ENCODE assay signal across 25 cellular contexts in the genomic region with DNA sequence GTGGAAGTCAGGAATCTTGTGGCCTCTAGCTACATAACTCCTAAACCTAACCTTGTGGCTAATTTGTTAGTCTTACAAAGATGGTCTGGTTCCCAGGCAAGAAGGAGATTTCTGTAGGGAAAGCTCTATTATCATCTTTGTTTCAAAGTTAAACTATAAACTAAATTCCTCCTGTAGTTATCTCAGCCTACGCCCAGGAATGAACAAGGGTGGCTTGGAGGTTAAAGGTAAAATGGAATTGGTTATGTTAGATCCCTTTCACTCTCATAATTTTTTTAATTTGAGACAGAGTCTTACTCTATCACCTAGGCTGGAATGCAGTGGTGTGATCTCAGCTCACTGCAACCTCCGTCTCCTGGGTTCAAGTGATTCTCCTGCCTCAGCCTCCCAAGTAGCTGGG. TPM values are rescaled to one million over a fixed set of nuclear protein-coding genes. Genes with fewer than 3 reads are reported as not detected.
DNase-seq lines count a peak whose midpoint lies in the region; ATAC-seq, FAIRE-seq and TF ChIP-seq lines count a peak whose summit lies in the region.
"Had no signal": no experiment of that assay in that cellular context is flagged by ENCODE, and none has a peak within 500 bp of the region (broad histone marks: within the 10 kb centered on the region; RNA-seq: fewer than 3 reads in every experiment).

No MANE protein-coding gene starts in this region.

- H3K27me3 Mint-ChIP-seq in GM23338 (ENCODE audit: insufficient read depth, low read depth, poor library complexity), result peaks cover 12% of the 10 kb centered on the region
- H3K27me3 Mint-ChIP-seq: CD4-positive, alpha-beta T cell had no signal

- peak overlapping the region in 1 of 2 donors; percentile 14 for H3K9ac ChIP-seq in colonic mucosa (ENCODE audit: low read depth in 2 of 2, low read length in 2 of 2)
- H3K9ac ChIP-seq: BLaER1 treated with 17β-estradiol and CSF1 and Interleukin-3, amounts not matched to agents 10 nM and 100 nM had no signal

- no peaks in the 10 kb centered on the region for H4K20me1 ChIP-seq in GM23338 (replicated peaks; ENCODE audit: insufficient read depth)
- H4K20me1 ChIP-seq: BLaER1 treated with 17β-estradiol and CSF1 and Interleukin-3, amounts not matched to agents 10 nM and 100 nM had no signal

- TF ChIP-seq CTCF in colonic mucosa (IDR thresholded peaks at IDR 0.05), result no peak
- TF ChIP-seq CTCF in GM23338 (conservative IDR thresholded peaks at IDR 0.05; ENCODE audit: low read depth in 2 of 2), result no peak

- H3K27ac ChIP-seq in colonic mucosa (peak overlapping the region; percentile 2), small intestine (ENCODE audit: low read depth in 1 of 2, low read length in 1 of 2) (no peak overlapping the region), GM23338 (ENCODE audit: low read depth) (no peak overlapping the region)
- H3K27ac ChIP-seq: A549; BLaER1 treated with 17β-estradiol and CSF1 and Interleukin-3, amounts not matched to agents 10 nM and 100 nM had no signal

- peaks cover 77% of the 10 kb centered on the region for H3K36me3 Mint-ChIP-seq in GM23338 (ENCODE audit: low read depth)

- no peak overlapping the region for H3K4me3 Mint-ChIP-seq in GM23338
- H3K4me3 Mint-ChIP-seq: CD14-positive monocyte; CD4-positive, alpha-beta T cell; CD8-positive, alpha-beta memory T cell had no signal

- no peaks in the 10 kb centered on the region for H3K4me1 ChIP-seq in colonic mucosa
- no peaks in the 10 kb centered on the region for H3K4me1 ChIP-seq in small intestine (ENCODE audit: control insufficient read depth in 2 of 2, insufficient read depth in 1 of 2, low read depth in 1 of 2, low read length in 1 of 2)
- 0 out of 2 replicates have a peak, but pooled peaks cover 6% of the 10 kb centered on the region for H3K4me1 ChIP-seq in GM23338 (ENCODE audit: insufficient read depth)
- H3K4me1 ChIP-seq: A549; BE2C; BLaER1 treated with 17β-estradiol and CSF1 and Interleukin-3, amounts not matched to agents 10 nM and 100 nM had no signal

- no peaks in the 10 kb centered on the region for H3K36me3 ChIP-seq in colonic mucosa
- no peaks in the 10 kb centered on the region for H3K36me3 ChIP-seq in small intestine (ENCODE audit: control insufficient read depth in 2 of 2, insufficient read depth in 2 of 2, low read length in 2 of 2)
- peaks cover 22% of the 10 kb centered on the region for H3K36me3 ChIP-seq in GM23338 (ENCODE audit: insufficient read depth)
- H3K36me3 ChIP-seq: BE2C had no signal

- ATAC-seq in GM23338, result no peak
- ATAC-seq: A549 had no signal

- H3K9me2 ChIP-seq in GM23338 (ENCODE audit: insufficient read depth), result no peaks in the 10 kb centered on the region; the same call in 1 of the 2 replicates

- no peak overlapping the region for H3K4me2 ChIP-seq in GM23338
- H3K4me2 ChIP-seq: A549; BLaER1 treated with 17β-estradiol and CSF1 and Interleukin-3, amounts not matched to agents 10 nM and 100 nM had no signal

- no peak for TF ChIP-seq POLR2A in H54 (IDR thresholded peaks at IDR 0.05; ENCODE audit: low read depth, low read length)

- H3K4me3 ChIP-seq in colonic mucosa, result no peak overlapping the region
- H3K4me3 ChIP-seq in small intestine (ENCODE audit: low read depth in 1 of 2, low read length in 2 of 2), result no peak overlapping the region
- H3K4me3 ChIP-seq in GM23338, result no peak overlapping the region
- H3K4me3 ChIP-seq: A549; BLaER1 treated with 17β-estradiol and CSF1 and Interleukin-3, amounts not matched to agents 10 nM and 100 nM had no signal

- DNase-seq in colonic mucosa (no peak), myocyte (ENCODE audit: low read depth) (peak; percentile 45), small intestine (peak; percentile 61), GM23338 (ENCODE audit: low spot score) (no peak), NCI-H2227 treated with DMSO at 0.1 percent for 48 hours (lab: John Stamatoyannopoulos, UW) (no peak), H54 (ENCODE audit: insufficient read length, low spot score) (no peak)
- DNase-seq: 8988T; ACHN; AML-193; BE2C; CD4-positive, alpha-beta T cell; CD8-positive, alpha-beta memory T cell; DMS 273 treated with DMSO at 0.1 percent for 48 hours; DMS79; EL; GF-D8; GOT3; H7; HCEC 1CT had no signal

- no peaks in the 10 kb centered on the region for H3K79me2 ChIP-seq in GM23338 (replicated peaks; ENCODE audit: insufficient read depth)

- H3K9me3 Mint-ChIP-seq in GM23338, result peaks cover 93% of the 10 kb centered on the region

- no peaks in the 10 kb centered on the region for H3F3A ChIP-seq in GM23338 (replicated peaks; ENCODE audit: low read depth)

- no peaks in the 10 kb centered on the region for H3K9me3 ChIP-seq in colonic mucosa
- H3K9me3 ChIP-seq in small intestine (ENCODE audit: control insufficient read depth, low read depth), result no peaks in the 10 kb centered on the region
- H3K9me3 ChIP-seq: A549, BE2C had no signal

- H3K27ac Mint-ChIP-seq in GM23338, result no peak overlapping the region
- H3K27ac Mint-ChIP-seq: CD14-positive monocyte; CD4-positive, alpha-beta T cell; CD8-positive, alpha-beta memory T cell had no signal

- WGBS in small intestine, 3 donors, result 18 to 66% (median 48%) methylated on average over 2 of the region's 2 CpGs

- H3K27me3 ChIP-seq in colonic mucosa (no peaks in the 10 kb centered on the region), small intestine (ENCODE audit: control insufficient read depth in 2 of 2, insufficient read depth in 2 of 2, low read length in 2 of 2) (no peaks in the 10 kb centered on the region), GM23338 (ENCODE audit: insufficient read depth) (no peaks in the 10 kb centered on the region)
- H3K27me3 ChIP-seq: BE2C; BLaER1 treated with 17β-estradiol and CSF1 and Interleukin-3, amounts not matched to agents 10 nM and 100 nM had no signal

- H2AFZ ChIP-seq in GM23338, result no peak overlapping the region

- intact Hi-C loops in colonic mucosa (cut with DNase I), result no loop called here

- FAIRE-seq in small intestine (lab: Jason Lieb, UNC) (no peak), H54 (lab: Jason Lieb, UNC) (no peak)
- FAIRE-seq: A549, D721Med, GM12891, GM18507 had no signal

- no peaks in the 10 kb centered on the region; the same call in 2 of the 3 replicates for H3K4me1 Mint-ChIP-seq in GM23338
- H3K4me1 Mint-ChIP-seq: CD14-positive monocyte; CD8-positive, alpha-beta memory T cell had no signal

TF ChIP-seq in GM23338, 12 proteins besides CTCF, POLR2A, EP300 and RAD21 (continues in another document):
- TF ChIP-seq CREB1 (CRISPR knock-in tag; IDR thresholded peaks at IDR 0.05; ENCODE audit: low read depth) (no peak), NANOG (IDR thresholded peaks at IDR 0.05; ENCODE audit: borderline replicate concordance) (no peak), POLR2AphosphoS5 (IDR thresholded peaks at IDR 0.05; ENCODE audit: low read depth) (no peak), EZH2 (IDR thresholded peaks at IDR 0.05; ENCODE audit: low read depth, unreplicated experiment) (no peak), STAT1 (IDR thresholded peaks at IDR 0.05; ENCODE audit: unreplicated experiment) (no peak)
- TF ChIP-seq, protein P1, sequence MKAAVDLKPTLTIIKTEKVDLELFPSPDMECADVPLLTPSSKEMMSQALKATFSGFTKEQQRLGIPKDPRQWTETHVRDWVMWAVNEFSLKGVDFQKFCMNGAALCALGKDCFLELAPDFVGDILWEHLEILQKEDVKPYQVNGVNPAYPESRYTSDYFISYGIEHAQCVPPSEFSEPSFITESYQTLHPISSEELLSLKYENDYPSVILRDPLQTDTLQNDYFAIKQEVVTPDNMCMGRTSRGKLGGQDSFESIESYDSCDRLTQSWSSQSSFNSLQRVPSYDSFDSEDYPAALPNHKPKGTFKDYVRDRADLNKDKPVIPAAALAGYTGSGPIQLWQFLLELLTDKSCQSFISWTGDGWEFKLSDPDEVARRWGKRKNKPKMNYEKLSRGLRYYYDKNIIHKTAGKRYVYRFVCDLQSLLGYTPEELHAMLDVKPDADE (IDR thresholded peaks at IDR 0.05), result no peak
- TF ChIP-seq, protein P2, sequence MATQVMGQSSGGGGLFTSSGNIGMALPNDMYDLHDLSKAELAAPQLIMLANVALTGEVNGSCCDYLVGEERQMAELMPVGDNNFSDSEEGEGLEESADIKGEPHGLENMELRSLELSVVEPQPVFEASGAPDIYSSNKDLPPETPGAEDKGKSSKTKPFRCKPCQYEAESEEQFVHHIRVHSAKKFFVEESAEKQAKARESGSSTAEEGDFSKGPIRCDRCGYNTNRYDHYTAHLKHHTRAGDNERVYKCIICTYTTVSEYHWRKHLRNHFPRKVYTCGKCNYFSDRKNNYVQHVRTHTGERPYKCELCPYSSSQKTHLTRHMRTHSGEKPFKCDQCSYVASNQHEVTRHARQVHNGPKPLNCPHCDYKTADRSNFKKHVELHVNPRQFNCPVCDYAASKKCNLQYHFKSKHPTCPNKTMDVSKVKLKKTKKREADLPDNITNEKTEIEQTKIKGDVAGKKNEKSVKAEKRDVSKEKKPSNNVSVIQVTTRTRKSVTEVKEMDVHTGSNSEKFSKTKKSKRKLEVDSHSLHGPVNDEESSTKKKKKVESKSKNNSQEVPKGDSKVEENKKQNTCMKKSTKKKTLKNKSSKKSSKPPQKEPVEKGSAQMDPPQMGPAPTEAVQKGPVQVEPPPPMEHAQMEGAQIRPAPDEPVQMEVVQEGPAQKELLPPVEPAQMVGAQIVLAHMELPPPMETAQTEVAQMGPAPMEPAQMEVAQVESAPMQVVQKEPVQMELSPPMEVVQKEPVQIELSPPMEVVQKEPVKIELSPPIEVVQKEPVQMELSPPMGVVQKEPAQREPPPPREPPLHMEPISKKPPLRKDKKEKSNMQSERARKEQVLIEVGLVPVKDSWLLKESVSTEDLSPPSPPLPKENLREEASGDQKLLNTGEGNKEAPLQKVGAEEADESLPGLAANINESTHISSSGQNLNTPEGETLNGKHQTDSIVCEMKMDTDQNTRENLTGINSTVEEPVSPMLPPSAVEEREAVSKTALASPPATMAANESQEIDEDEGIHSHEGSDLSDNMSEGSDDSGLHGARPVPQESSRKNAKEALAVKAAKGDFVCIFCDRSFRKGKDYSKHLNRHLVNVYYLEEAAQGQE (IDR thresholded peaks at IDR 0.05; ENCODE audit: unreplicated experiment), result no peak

RNA-seq across cellular contexts. Expression of a gene that starts 24.6 kb away (rescaled TPM):
- 10 to 100 TPM; 13.3 to 44.1 TPM for total RNA-seq in colonic mucosa
- 10.1 and 13.2 TPM in 2 replicates for total RNA-seq in myocyte
- polyA plus RNA-seq in myocyte (2012), result 9.5 TPM
- 1 to 10 TPM; 2.7 to 6.2 (median 3.5) TPM for polyA plus RNA-seq in small intestine
- 25.6 and 26.5 TPM in 2 replicates for total RNA-seq in GM23338 (2014; rRNA removed; shearing (Covaris generic))
- 42.0 and 53.7 TPM in 2 replicates for polyA plus RNA-seq in GM23338 (2016; fragmentation: Nextera tagmentation; extraction: Ambion mirVana)

Comparison
In these comparisons a context has a peak if more than half of its experiments do, and no peak if none do; other contexts are left out.
1. DNase-seq: peak in myocyte (single experiment) and small intestine (single experiment); none in colonic mucosa (single experiment), GM23338 (single experiment), NCI-H2227 treated with DMSO at 0.1 percent for 48 hours (single experiment) and H54 (single experiment).